24 cellular contexts compared by ENCODE assay signal in the genomic region with DNA sequence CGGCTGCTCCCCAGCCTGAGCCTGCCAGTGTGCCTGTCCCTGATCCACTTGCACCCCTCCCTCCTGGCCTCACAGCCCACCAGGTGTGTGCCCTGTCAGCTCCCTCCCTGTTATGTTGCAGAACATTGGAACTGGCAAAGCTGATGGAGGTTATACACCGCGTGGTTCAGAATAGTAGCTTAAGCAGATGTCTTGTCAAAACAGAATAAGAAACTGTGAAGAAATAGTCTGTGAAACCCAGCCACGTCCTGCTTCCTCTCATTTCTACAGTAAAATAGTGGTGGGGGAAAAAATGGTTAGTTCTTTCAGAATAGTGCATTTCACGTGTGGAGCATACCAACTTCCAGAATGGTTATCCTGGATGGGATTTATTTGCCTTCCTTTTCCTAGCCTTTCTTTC.
DNase-seq lines count a peak whose midpoint lies in the region; ATAC-seq and TF ChIP-seq lines count a peak whose summit lies in the region.
"Had no signal": no experiment of that assay in that cellular context is flagged by ENCODE, and none has a peak within 500 bp of the region (broad histone marks: within the 10 kb centered on the region; RNA-seq: fewer than 3 reads in every experiment).

No MANE protein-coding gene starts in this region.

- TF ChIP-seq EP300 in sigmoid colon (IDR thresholded peaks at IDR 0.05) = no peak

- no peak overlapping the region for H3K4me3 ChIP-seq in sigmoid colon
- H3K4me3 ChIP-seq in BE2C (ENCODE audit: low read depth, low read length) = no peak overlapping the region
- H3K4me3 ChIP-seq: SJCRH30 had no signal

- no peak for TF ChIP-seq POLR2A in sigmoid colon (IDR thresholded peaks at IDR 0.05)

- intact Hi-C loops in sigmoid colon (cut with DNase I) = loop anchor here (10.0 kb wide), 1 partner anchor 803 kb away; no protein-coding TSS in a partner anchor

- H3K36me3 ChIP-seq in sigmoid colon (no peaks in the 10 kb centered on the region), BE2C (no peaks in the 10 kb centered on the region)
- H3K36me3 ChIP-seq: SJCRH30 had no signal

- ATAC-seq in GM18502 (IDR thresholded peaks at IDR 0.05; ENCODE audit: poor library complexity, unreplicated experiment) (peak; percentile 58), GM21526 (IDR thresholded peaks at IDR 0.05; ENCODE audit: low FRiP score, unreplicated experiment) (peak; percentile 77), HG03520 (IDR thresholded peaks at IDR 0.05; ENCODE audit: unreplicated experiment) (peak; percentile 60)
- ATAC-seq: naive thymus-derived CD8-positive, alpha-beta T cell had no signal

- CTCF ChIA-PET in activated naive CD4-positive, alpha-beta T cell treated with anti-CD3 and anti-CD28 coated beads, Interleukin-2, amount 10 ng/mL, durations not matched to agents 7 days and 5 days (lab: Charles Lee) = interaction anchor here (0.6 to 2.1 kb wide), 6 partner anchors 9 to 481 kb away, joined by 3 to 9 read pairs (median 3); no protein-coding TSS in a partner anchor

- DNase-seq in glutamatergic neuron (no peak), sigmoid colon (no peak), BE2C (no peak)
- DNase-seq in activated naive CD4-positive, alpha-beta T cell treated with anti-CD3 and anti-CD28 coated beads, Interleukin-2, amount 10 ng/mL, durations not matched to agents 7 days and 5 days = no peak
- DNase-seq in stimulated activated CD4-positive, alpha-beta T cell treated with anti-CD3 and anti-CD28 coated beads, Interleukin-4, amount 100 ng/mL, for 1 hour = no peak
- DNase-seq: ACHN; activated CD4-positive, alpha-beta T cell treated with anti-CD3 and anti-CD28 coated beads, Interleukin-2, amount 10 ng/mL, durations not matched to agents 24 days and 14 days; activated naive CD8-positive, alpha-beta T cell treated with anti-CD3 and anti-CD28 coated beads, Interleukin-2, amount 10 ng/mL, durations not matched to agents 7 days and 5 days; GDM1; H9; head of caudate nucleus; KBM-7; naive thymus-derived CD8-positive, alpha-beta T cell; NCI-H187; NCI-H2227 treated with DMSO at 0.1 percent for 48 hours; NCI-H774 had no signal

- WGBS in sigmoid colon, 2 donors = 76 to 80% methylated on average over 5 of the region's 5 CpGs

- peak overlapping the region; percentile 100 for H3K27ac Mint-ChIP-seq in glutamatergic neuron (ENCODE audit: unreplicated experiment)
- no peak overlapping the region for H3K27ac Mint-ChIP-seq in activated naive CD4-positive, alpha-beta T cell treated with anti-CD3 and anti-CD28 coated beads, Interleukin-2, amount 10 ng/mL, durations not matched to agents 7 days and 5 days
- H3K27ac Mint-ChIP-seq: activated CD4-positive, alpha-beta T cell treated with anti-CD3 and anti-CD28 coated beads, Interleukin-2, amount 10 ng/mL, durations not matched to agents 24 days and 14 days; activated naive CD8-positive, alpha-beta T cell treated with anti-CD3 and anti-CD28 coated beads, Interleukin-2, amount 10 ng/mL, durations not matched to agents 7 days and 5 days; activated T-helper 2 cell treated with anti-CD3 and anti-CD28 coated beads, Interferon-gamma antibody, Interleukin-2, Interleukin-4, amounts not matched to agents 10 μg/mL and 5 μg/mL and 100 μg/mL, durations not matched to agents 14 hours and 24 hours and 36 hours; naive thymus-derived CD8-positive, alpha-beta T cell; T-helper 1 cell treated with Interleukin-12 subunit alpha and Interleukin-12 subunit beta and Interleukin-4 antibody, amounts not matched to agents 30 μg/mL and 1 μg/mL, for 36 hours had no signal

- peak overlapping the region; percentile 79 for H3K4me3 Mint-ChIP-seq in glutamatergic neuron (ENCODE audit: unreplicated experiment)
- no peak overlapping the region for H3K4me3 Mint-ChIP-seq in activated naive CD4-positive, alpha-beta T cell treated with anti-CD3 and anti-CD28 coated beads, Interleukin-2, amount 10 ng/mL, durations not matched to agents 7 days and 5 days
- H3K4me3 Mint-ChIP-seq: activated CD4-positive, alpha-beta T cell treated with anti-CD3 and anti-CD28 coated beads, Interleukin-2, amount 10 ng/mL, durations not matched to agents 24 days and 14 days; activated naive CD8-positive, alpha-beta T cell treated with anti-CD3 and anti-CD28 coated beads, Interleukin-2, amount 10 ng/mL, durations not matched to agents 7 days and 5 days; H9; naive thymus-derived CD8-positive, alpha-beta T cell; T-helper 1 cell treated with Interleukin-12 subunit alpha and Interleukin-12 subunit beta and Interleukin-4 antibody, amounts not matched to agents 30 μg/mL and 1 μg/mL, for 36 hours had no signal

- H3K9me3 ChIP-seq in sigmoid colon = no peaks in the 10 kb centered on the region
- no peaks in the 10 kb centered on the region for H3K9me3 ChIP-seq in BE2C
- H3K9me3 ChIP-seq: SJCRH30 had no signal

- H3K27me3 ChIP-seq in sigmoid colon (no peaks in the 10 kb centered on the region), BE2C (no peaks in the 10 kb centered on the region)
- H3K27me3 ChIP-seq: SJCRH30 had no signal

- H3K9me3 Mint-ChIP-seq in glutamatergic neuron (ENCODE audit: unreplicated experiment) = peaks cover 12% of the 10 kb centered on the region
- no peaks in the 10 kb centered on the region for H3K9me3 Mint-ChIP-seq in activated naive CD4-positive, alpha-beta T cell treated with anti-CD3 and anti-CD28 coated beads, Interleukin-2, amount 10 ng/mL, durations not matched to agents 7 days and 5 days
- H3K9me3 Mint-ChIP-seq: activated CD4-positive, alpha-beta T cell treated with anti-CD3 and anti-CD28 coated beads, Interleukin-2, amount 10 ng/mL, durations not matched to agents 24 days and 14 days; activated naive CD8-positive, alpha-beta T cell treated with anti-CD3 and anti-CD28 coated beads, Interleukin-2, amount 10 ng/mL, durations not matched to agents 7 days and 5 days; activated T-helper 2 cell treated with anti-CD3 and anti-CD28 coated beads, Interferon-gamma antibody, Interleukin-2, Interleukin-4, amounts not matched to agents 10 μg/mL and 5 μg/mL and 100 μg/mL, durations not matched to agents 14 hours and 24 hours and 36 hours; H9; naive thymus-derived CD8-positive, alpha-beta T cell; T-helper 1 cell treated with Interleukin-12 subunit alpha and Interleukin-12 subunit beta and Interleukin-4 antibody, amounts not matched to agents 30 μg/mL and 1 μg/mL, for 36 hours had no signal

- peaks cover 50% of the 10 kb centered on the region for H3K4me1 Mint-ChIP-seq in glutamatergic neuron (ENCODE audit: low read depth, unreplicated experiment)
- H3K4me1 Mint-ChIP-seq in activated naive CD4-positive, alpha-beta T cell treated with anti-CD3 and anti-CD28 coated beads, Interleukin-2, amount 10 ng/mL, durations not matched to agents 7 days and 5 days = no peaks in the 10 kb centered on the region
- H3K4me1 Mint-ChIP-seq: activated CD4-positive, alpha-beta T cell treated with anti-CD3 and anti-CD28 coated beads, Interleukin-2, amount 10 ng/mL, durations not matched to agents 24 days and 14 days; activated naive CD8-positive, alpha-beta T cell treated with anti-CD3 and anti-CD28 coated beads, Interleukin-2, amount 10 ng/mL, durations not matched to agents 7 days and 5 days; naive thymus-derived CD8-positive, alpha-beta T cell had no signal

- H3K27ac ChIP-seq in sigmoid colon = no peak overlapping the region
- H3K27ac ChIP-seq: C4-2B, parathyroid adenoma, SJCRH30 had no signal

- no peaks in the 10 kb centered on the region for H3K36me3 Mint-ChIP-seq in glutamatergic neuron (ENCODE audit: unreplicated experiment)
- H3K36me3 Mint-ChIP-seq in activated naive CD4-positive, alpha-beta T cell treated with anti-CD3 and anti-CD28 coated beads, Interleukin-2, amount 10 ng/mL, durations not matched to agents 7 days and 5 days = no peaks in the 10 kb centered on the region
- H3K36me3 Mint-ChIP-seq: activated naive CD8-positive, alpha-beta T cell treated with anti-CD3 and anti-CD28 coated beads, Interleukin-2, amount 10 ng/mL, durations not matched to agents 7 days and 5 days; naive thymus-derived CD8-positive, alpha-beta T cell had no signal

- TF ChIP-seq CTCF in glutamatergic neuron (IDR thresholded peaks at IDR 0.05; ENCODE audit: partially characterized antibody, unreplicated experiment) (no peak), sigmoid colon (IDR thresholded peaks at IDR 0.05) (no peak), BE2C (IDR thresholded peaks at IDR 0.05; ENCODE audit: low read depth, low read length) (no peak)

- H3K4me1 ChIP-seq in sigmoid colon (no peaks in the 10 kb centered on the region), BE2C (no peaks in the 10 kb centered on the region)
- H3K4me1 ChIP-seq: parathyroid adenoma had no signal

- peaks cover 12% of the 10 kb centered on the region for H3K27me3 Mint-ChIP-seq in glutamatergic neuron (ENCODE audit: unreplicated experiment)
- H3K27me3 Mint-ChIP-seq in activated naive CD4-positive, alpha-beta T cell treated with anti-CD3 and anti-CD28 coated beads, Interleukin-2, amount 10 ng/mL, durations not matched to agents 7 days and 5 days = peaks cover 17% of the 10 kb centered on the region
